In genomic region chr7:107056728-107057473, GRCh38 we compare ENCODE assay signal across 1 cellular context.
TF ChIP-seq lines count a peak whose summit lies in the region.

No MANE protein-coding gene starts in this region.

TF ChIP-seq in K562, 482 proteins besides CTCF, POLR2A, EP300 and RAD21 (continued from another document and continues in another):
- TF ChIP-seq AFF1 (IDR thresholded peaks at IDR 0.05; ENCODE audit: low read depth in 1 of 2, partially characterized antibody in 2 of 2): peak; percentile 44 to 62
- TF ChIP-seq FUS (optimal IDR thresholded peaks at IDR 0.05; ENCODE audit: low read depth, low read length): no peak
- TF ChIP-seq ZNF395 (CRISPR knock-in tag; IDR thresholded peaks at IDR 0.05): 0 out of 2 replicates have a peak, but pooled peaks have one; percentile 21
- TF ChIP-seq HOMEZ (CRISPR knock-in tag; IDR thresholded peaks at IDR 0.05): no peak
- TF ChIP-seq TCFL5 (CRISPR knock-in tag; conservative IDR thresholded peaks at IDR 0.05): no peak
- TF ChIP-seq SMARCB1 (IDR thresholded peaks at IDR 0.05; ENCODE audit: insufficient read length, low read depth): no peak
- no peak for TF ChIP-seq HBP1 (CRISPR knock-in tag; IDR thresholded peaks at IDR 0.05)
- TF ChIP-seq BCLAF1 (IDR thresholded peaks at IDR 0.05; ENCODE audit: borderline replicate concordance in 1 of 2, control insufficient read depth in 1 of 2, low read depth in 2 of 2, low read length in 1 of 2): 0 out of 4 replicates have a peak, but pooled peaks of 1 of the 2 experiments have one; percentile 36
- TF ChIP-seq ZNF740 (CRISPR knock-in tag; IDR thresholded peaks at IDR 0.05): no peak
- TF ChIP-seq ZNF740 (tag; IDR thresholded peaks at IDR 0.05): no peak
- no peak for TF ChIP-seq COPS2 (conservative IDR thresholded peaks at IDR 0.05)
- 0 out of 4 replicates have a peak, but pooled peaks of 1 of the 2 experiments have one; percentile 40 for TF ChIP-seq TEAD1 (CRISPR knock-in tag; IDR thresholded peaks at IDR 0.05)
- no peak for TF ChIP-seq ZNF263 (CRISPR knock-in tag; IDR thresholded peaks at IDR 0.05; ENCODE audit: borderline replicate concordance)
- TF ChIP-seq ZNF407 (IDR thresholded peaks at IDR 0.05; ENCODE audit: low read depth): peak; percentile 17; the same call in 1 of the 2 replicates
- TF ChIP-seq KLF6 (CRISPR knock-in tag; IDR thresholded peaks at IDR 0.05; ENCODE audit: borderline replicate concordance): no peak
- TF ChIP-seq ZNF212 (CRISPR knock-in tag; IDR thresholded peaks at IDR 0.05): no peak
- TF ChIP-seq UBTF (IDR thresholded peaks at IDR 0.05; ENCODE audit: borderline replicate concordance in 1 of 2, low read depth in 2 of 2, low read length in 2 of 2): 0 out of 4 replicates have a peak, but pooled peaks of 1 of the 2 experiments have one; percentile 55
- peak; percentile 58 for TF ChIP-seq C11orf30 (IDR thresholded peaks at IDR 0.05; ENCODE audit: low read depth)
- TF ChIP-seq U2AF2 (optimal IDR thresholded peaks at IDR 0.05; ENCODE audit: low read depth, low read length): no peak
- no peak for TF ChIP-seq ATF1 (CRISPR knock-in tag; IDR thresholded peaks at IDR 0.05)
- peak; percentile 38 for TF ChIP-seq ATF1 (tag; IDR thresholded peaks at IDR 0.05)
- peak; percentile 26; the same call in 1 of the 2 replicates for TF ChIP-seq ARID1B (IDR thresholded peaks at IDR 0.05)
- peak; percentile 62 for TF ChIP-seq ZNF384 (IDR thresholded peaks at IDR 0.05; ENCODE audit: low read depth, low read length)
- no peak for TF ChIP-seq JUNB (CRISPR knock-in tag; conservative IDR thresholded peaks at IDR 0.05)
- TF ChIP-seq NBN (IDR thresholded peaks at IDR 0.05; ENCODE audit: low read depth): peak; percentile 60; the same call in 1 of the 2 replicates
- peak; percentile 24 to 37; a peak in 1 of 4 replicates for TF ChIP-seq MNT (conservative IDR thresholded peaks at IDR 0.05)
- TF ChIP-seq GATAD2A (IDR thresholded peaks at IDR 0.05): 0 out of 2 replicates have a peak, but pooled peaks have one; percentile 28
